ENCODE assay signal across 9 cellular contexts in the genomic region with DNA sequence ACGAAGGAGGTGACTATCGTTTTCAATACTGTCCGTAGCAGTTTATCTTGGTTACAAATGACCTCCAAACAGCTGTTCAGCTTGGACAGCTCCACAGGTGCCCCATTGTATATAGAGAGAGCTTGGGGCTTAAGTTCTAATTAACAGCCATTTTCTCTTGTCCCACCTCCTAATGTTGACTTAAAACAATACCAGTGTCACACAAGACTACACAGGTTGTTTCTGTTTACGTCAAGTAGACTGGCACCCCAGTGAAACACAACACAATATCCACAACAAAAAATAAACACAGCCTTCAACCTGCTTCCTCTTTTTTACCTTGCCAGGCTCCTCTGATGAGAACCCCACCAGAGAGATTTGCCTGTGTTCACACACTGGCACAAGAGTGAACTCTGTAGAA. TPM values are rescaled to one million over a fixed set of nuclear protein-coding genes. Genes with fewer than 3 reads are reported as not detected.
A peak's percentile ranks its signal among the peaks of the same experiment; 100 is the strongest.
DNase-seq lines count a peak whose midpoint lies in the region; ATAC-seq and TF ChIP-seq lines count a peak whose summit lies in the region.
"Had no signal": no experiment of that assay in that cellular context is flagged by ENCODE, and none has a peak within 500 bp of the region (broad histone marks: within the 10 kb centered on the region; RNA-seq: fewer than 3 reads in every experiment).

No MANE protein-coding gene starts in this region.

- H3K9me3 ChIP-seq in T-helper 17 cell (ENCODE audit: control insufficient read depth, low read length, poor library complexity, severe bottlenecking), result no peaks in the 10 kb centered on the region

- no peak for DNase-seq in T-helper 17 cell
- no peak for DNase-seq in iPS-NIHi11 (ENCODE audit: low spot score)
- no peak for DNase-seq in left colon
- DNase-seq in NCI-H226, result no peak
- DNase-seq in GM10266 (ENCODE audit: extremely low spot score), result no peak
- DNase-seq: activated CD4-positive, alpha-beta T cell treated with anti-CD3 and anti-CD28 coated beads for 48 hours had no signal

- H3K4me1 Mint-ChIP-seq in T-helper 17 cell, result no peaks in the 10 kb centered on the region

- peak; percentile 88 for ATAC-seq in GM18517 (IDR thresholded peaks at IDR 0.05; ENCODE audit: unreplicated experiment)
- ATAC-seq in GM21515 (IDR thresholded peaks at IDR 0.05; ENCODE audit: unreplicated experiment), result peak; percentile 68
- peak; percentile 88 for ATAC-seq in HG03196 (IDR thresholded peaks at IDR 0.05; ENCODE audit: unreplicated experiment)
- peak; percentile 50 for ATAC-seq in T-helper 17 cell
- ATAC-seq in left colon, result no peak

- H3K27me3 Mint-ChIP-seq in T-helper 17 cell, result no peaks in the 10 kb centered on the region

- no peaks in the 10 kb centered on the region for H3K36me3 Mint-ChIP-seq in T-helper 17 cell (ENCODE audit: low read depth)

- intact Hi-C loops in left colon (cut with DNase I, micrococcal nuclease), result no loop called here

- H3K4me3 Mint-ChIP-seq in T-helper 17 cell, result no peak overlapping the region

- TF ChIP-seq CTCF in GM10266 (IDR thresholded peaks at IDR 0.05; ENCODE audit: control insufficient read depth, insufficient read depth, low read depth, missing control alignments), result no peak

- no peak overlapping the region for H3K27ac Mint-ChIP-seq in T-helper 17 cell

RNA-seq across cellular contexts. Expression of a gene that starts 39.8 kb away (rescaled TPM):
- 1 to 10 TPM; 2.2 to 3.4 TPM for total RNA-seq in T-helper 17 cell
- total RNA-seq in left colon, result 10 to 100 TPM; 48.6 to 65.8 TPM

Comparison
In these comparisons a context has a peak if more than half of its experiments do, and no peak if none do; other contexts are left out.
1. RNA of a gene that starts 39.8 kb away (total RNA-seq): 48.6 to 65.8 TPM in left colon; 2.2 to 3.4 TPM in T-helper 17 cell; every median in the first group is over 10 times any median in the second.